In the genomic region with DNA sequence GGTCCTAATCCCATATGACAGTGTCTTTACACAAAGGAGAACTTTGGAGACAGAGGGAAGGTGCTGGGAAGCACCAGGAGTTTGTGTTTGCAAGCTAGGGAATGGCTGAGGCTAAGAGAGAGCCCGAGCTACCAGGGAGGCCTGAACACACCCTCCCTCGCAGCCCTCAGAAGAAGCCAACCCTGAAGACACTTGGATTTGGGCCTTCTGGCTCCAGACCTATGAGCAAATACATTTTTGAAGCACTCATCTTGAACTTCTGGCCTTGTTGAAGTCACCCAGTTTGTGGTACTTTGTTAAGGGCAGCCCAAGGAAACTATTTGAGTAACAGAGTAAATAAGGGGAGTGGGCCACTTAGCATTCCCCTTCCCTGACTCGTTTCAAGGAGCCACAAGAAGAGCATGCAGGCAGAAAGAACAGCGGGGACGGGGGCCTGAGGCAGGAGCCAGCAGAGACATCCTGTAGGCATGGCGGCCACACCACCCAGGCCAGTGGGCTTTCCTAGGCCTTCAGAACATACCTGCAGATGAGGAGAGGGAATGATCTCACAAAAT, we compare ENCODE assay signal across 28 cellular contexts.
"Had no signal": no experiment of that assay in that cellular context is flagged by ENCODE, and none has a peak within 500 bp of the region (broad histone marks: within the 10 kb centered on the region; RNA-seq: fewer than 3 reads in every experiment).

No MANE protein-coding gene starts in this region.

- H3K4me3 ChIP-seq: heart right ventricle, prostate gland, sigmoid colon, spleen, testis, tibial artery, upper lobe of left lung, uterus had no signal

- FAIRE-seq: islet of Langerhans had no signal

- H3K36me3 ChIP-seq: heart right ventricle, prostate gland, sigmoid colon, spleen, tibial artery, upper lobe of left lung, uterus had no signal

- H3K9me3 ChIP-seq: prostate gland, sigmoid colon, testis, tibial artery, upper lobe of left lung, uterus had no signal

- ATAC-seq: esophagus mucosa; heart right ventricle; naive thymus-derived CD4-positive, alpha-beta T cell; right cardiac atrium; stimulated activated memory B cell treated with anti-CD40 and anti-IgM and Interleukin-4, amounts not matched to agents 10 μg/mL and 1 μg/mL and 100 μg/mL, for 72 hours; stimulated activated naive CD8-positive, alpha-beta T cell treated with anti-CD3 and anti-CD28 coated beads, Interleukin-15, Interleukin-2, amounts not matched to agents 100 U/mL and 50 U/mL, for 24 hours had no signal

- H3K4me1 ChIP-seq: parathyroid adenoma, prostate gland, sigmoid colon, spleen, tibial artery, uterus had no signal

- H3K27me3 ChIP-seq: heart right ventricle, sigmoid colon, testis, upper lobe of left lung, uterus had no signal

- H3K27ac Mint-ChIP-seq: naive thymus-derived CD4-positive, alpha-beta T cell; nephron; stimulated activated memory B cell treated with anti-CD40 and anti-IgM and Interleukin-4, amounts not matched to agents 10 μg/mL and 1 μg/mL and 100 μg/mL, for 72 hours had no signal

- DNase-seq: cortex of kidney; effector CD4-positive, alpha-beta T cell; foreskin melanocyte; glutamatergic neuron; heart right ventricle; hippocampal formation; kidney glomerular epithelial cell; mesenchymal stem cell; midbrain; naive thymus-derived CD4-positive, alpha-beta T cell; occipital lobe; right cardiac atrium; sigmoid colon; spleen; stimulated activated CD4-positive, alpha-beta T cell treated with anti-CD3 and anti-CD28 coated beads, Interleukin-4, amount 100 ng/mL, for 4 hours; stimulated activated naive CD8-positive, alpha-beta T cell treated with anti-CD3 and anti-CD28 coated beads, Interleukin-15, Interleukin-2, amounts not matched to agents 100 U/mL and 50 U/mL, for 24 hours; substantia nigra; testis; tibial artery; upper lobe of left lung; uterus had no signal

- H3K4me3 Mint-ChIP-seq: naive thymus-derived CD4-positive, alpha-beta T cell; nephron; stimulated activated memory B cell treated with anti-CD40 and anti-IgM and Interleukin-4, amounts not matched to agents 10 μg/mL and 1 μg/mL and 100 μg/mL, for 72 hours had no signal

- H3K79me2 ChIP-seq: parathyroid adenoma had no signal

- H2AFZ ChIP-seq: parathyroid adenoma had no signal

- H3K4me1 Mint-ChIP-seq: naive thymus-derived CD4-positive, alpha-beta T cell; nephron; stimulated activated memory B cell treated with anti-CD40 and anti-IgM and Interleukin-4, amounts not matched to agents 10 μg/mL and 1 μg/mL and 100 μg/mL, for 72 hours had no signal

- H3K36me3 Mint-ChIP-seq: stimulated activated memory B cell treated with anti-CD40 and anti-IgM and Interleukin-4, amounts not matched to agents 10 μg/mL and 1 μg/mL and 100 μg/mL, for 72 hours had no signal

- H3K9ac ChIP-seq: parathyroid adenoma had no signal

- H3K27ac ChIP-seq: epithelial cell of prostate, heart right ventricle, parathyroid adenoma, prostate gland, sigmoid colon, spleen, testis, tibial artery, upper lobe of left lung, uterus had no signal
